ENCODE assay signal across 8 cellular contexts in the genomic region with DNA sequence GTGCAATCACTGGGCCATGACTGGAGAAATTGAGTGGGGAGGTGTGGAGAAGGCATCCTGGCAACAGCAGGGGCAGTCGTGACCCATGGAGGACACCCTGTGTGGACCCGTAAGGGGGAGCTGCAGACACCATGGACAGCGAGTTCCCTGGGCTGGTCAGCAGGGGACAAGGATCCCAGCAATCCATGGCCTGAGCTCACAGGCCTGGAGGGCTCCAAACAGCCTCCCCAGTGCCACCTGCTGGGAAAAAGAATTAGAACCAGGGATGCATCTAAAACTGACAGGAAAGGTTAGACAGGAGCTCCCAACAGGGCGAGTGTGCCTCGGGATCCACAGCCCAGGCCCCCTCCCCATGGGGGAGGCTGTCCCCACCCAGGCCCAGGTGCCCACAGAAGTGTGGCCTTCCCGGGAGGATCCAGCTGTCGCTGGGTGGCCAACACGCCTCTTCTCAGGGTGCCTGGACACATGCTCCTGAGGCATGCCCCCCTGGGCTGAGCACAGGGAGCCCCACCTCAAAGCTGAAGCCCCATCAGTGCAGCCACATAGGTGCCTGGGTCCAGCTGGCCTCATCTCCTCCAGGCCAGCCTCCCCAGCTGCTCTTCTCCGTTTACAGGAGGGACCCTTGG. TPM values are rescaled to one million over a fixed set of nuclear protein-coding genes. Genes with fewer than 3 reads are reported as not detected.
DNase-seq lines count a peak whose midpoint lies in the region; ATAC-seq, FAIRE-seq and TF ChIP-seq lines count a peak whose summit lies in the region.

No MANE protein-coding gene starts in this region.

- H3K36me3 ChIP-seq in OCI-LY3 (replicated peaks; ENCODE audit: low read depth, low read length), result no peaks in the 10 kb centered on the region

- no peak overlapping the region for H3K27ac ChIP-seq in CD4-positive, alpha-beta T cell (ENCODE audit: low read depth, low read length)
- H3K27ac ChIP-seq in OCI-LY3 (ENCODE audit: low read length), result no peak overlapping the region
- peak overlapping the region in 1 of 59 donors; percentile 16 for H3K27ac ChIP-seq in dorsolateral prefrontal cortex

- H3K4me2 ChIP-seq in OCI-LY3 (ENCODE audit: low read length), result no peak overlapping the region

- no peaks in the 10 kb centered on the region for H3K36me3 Mint-ChIP-seq in CD4-positive, alpha-beta T cell (ENCODE audit: low read depth)

- H3K4me3 Mint-ChIP-seq in CD4-positive, alpha-beta T cell, result no peak overlapping the region

- no peak for FAIRE-seq in H54 (lab: Jason Lieb, UNC)

- no peak for ATAC-seq in CD4-positive, alpha-beta T cell (ENCODE audit: poor library complexity)
- no peak for ATAC-seq in GM19397 (IDR thresholded peaks at IDR 0.05; ENCODE audit: unreplicated experiment)
- no peak for ATAC-seq in HG03139 (IDR thresholded peaks at IDR 0.05; ENCODE audit: unreplicated experiment)

- POLR2A ChIA-PET in CD4-positive, alpha-beta T cell (lab: Charles Lee), result interaction anchor here (1.2 to 1.6 kb wide), 2 partner anchors 275 to 326 kb away, joined by 3 read pairs; no protein-coding TSS in a partner anchor

- H3K27me3 Mint-ChIP-seq in CD4-positive, alpha-beta T cell, result peaks cover 7% of the 10 kb centered on the region

- H3K27ac Mint-ChIP-seq in CD4-positive, alpha-beta T cell, result no peak overlapping the region

- H3K9me3 ChIP-seq in CD4-positive, alpha-beta T cell (ENCODE audit: control insufficient read depth, low read length), result no peaks in the 10 kb centered on the region
- H3K9me3 ChIP-seq in OCI-LY3 (ENCODE audit: insufficient read depth, low read length), result no peaks in the 10 kb centered on the region

- H3K9ac ChIP-seq in OCI-LY3 (ENCODE audit: low read length), result no peak overlapping the region

- no peak overlapping the region for H2AFZ ChIP-seq in OCI-LY3 (ENCODE audit: low read depth, low read length)

- DNase-seq in CD4-positive, alpha-beta T cell, result peak in 1 of 10 experiments; percentile 13
- DNase-seq in H54 (ENCODE audit: insufficient read length, low spot score) (peak; percentile 79), dorsolateral prefrontal cortex (peak in 9 of 10 donors; percentile 41 to 83 (median 76)), medulla oblongata (ENCODE audit: extremely low spot score) (peak; percentile 90), T1000 (lab: John Stamatoyannopoulos, UW) (no peak)

- no peaks in the 10 kb centered on the region for H3K9me3 Mint-ChIP-seq in CD4-positive, alpha-beta T cell

- H3K27me3 ChIP-seq in CD4-positive, alpha-beta T cell (ENCODE audit: control insufficient read depth, insufficient read depth, low read length), result no peaks in the 10 kb centered on the region
- peaks cover 6% of the 10 kb centered on the region; the same call in 1 of the 2 replicates for H3K27me3 ChIP-seq in OCI-LY3 (ENCODE audit: low read depth, low read length)
- peaks cover 0 to 4% (median 0%) of the 10 kb centered on the region in 45 donors for H3K27me3 ChIP-seq in dorsolateral prefrontal cortex

- H4K20me1 ChIP-seq in OCI-LY3 (ENCODE audit: insufficient read depth, low read length), result no peaks in the 10 kb centered on the region

- no peaks in the 10 kb centered on the region for H3K4me1 Mint-ChIP-seq in CD4-positive, alpha-beta T cell (ENCODE audit: low read depth)

- CTCF ChIA-PET in CD4-positive, alpha-beta T cell (lab: Charles Lee), result interaction anchor here (0.7 to 1.1 kb wide), 3 partner anchors 20 to 92 kb away, joined by 3 read pairs; no protein-coding TSS in a partner anchor

- TF ChIP-seq CTCF in CD4-positive, alpha-beta T cell (IDR thresholded peaks at IDR 0.05), result peak; percentile 16
- TF ChIP-seq CTCF in OCI-LY3 (IDR thresholded peaks at IDR 0.05; ENCODE audit: low read depth, low read length), result peak; percentile 49
- peak in 55 of 56 donors; percentile 26 to 87 (median 74) for TF ChIP-seq CTCF in dorsolateral prefrontal cortex (IDR thresholded peaks at IDR 0.05 in 54 of 56, conservative IDR thresholded peaks at IDR 0.05 in 2 of 56; ENCODE audit: low read depth in 1 of 56, partially characterized antibody in 56 of 56)

- TF ChIP-seq POLR2A in H54 (IDR thresholded peaks at IDR 0.05; ENCODE audit: low read depth, low read length), result no peak

- no peaks in the 10 kb centered on the region for H3K4me1 ChIP-seq in OCI-LY3 (ENCODE audit: low read length)

- no peaks in the 10 kb centered on the region for H3K79me2 ChIP-seq in OCI-LY3 (ENCODE audit: low read length)

- intact Hi-C loops in CD4-positive, alpha-beta T cell (cut with DNase I, micrococcal nuclease), result loop anchor here (1.0 to 2.0 kb wide), 2 partner anchors 326 to 328 kb away; no protein-coding TSS in a partner anchor
- intact Hi-C loops in dorsolateral prefrontal cortex (cut with DNase I), result no loop called here

- H3K4me3 ChIP-seq in OCI-LY3 (ENCODE audit: low read length) (no peak overlapping the region), dorsolateral prefrontal cortex (no peak overlapping the region)

RNA-seq across cellular contexts. Expression of a gene that starts 20.5 kb away (rescaled TPM):
- not detected for total RNA-seq in CD4-positive, alpha-beta T cell
- 1,000 to 10,000 TPM in 108 of 120 experiments, 100 to 1,000 TPM in 12; 869 to 1,843 (median 1,153) TPM for total RNA-seq in dorsolateral prefrontal cortex

RNA-seq across cellular contexts. Expression of a gene that starts 28.1 kb away (rescaled TPM):
- not detected for total RNA-seq in CD4-positive, alpha-beta T cell
- total RNA-seq in dorsolateral prefrontal cortex, result under 1 TPM in 1 of 120 experiments, not detected in 119; 0.36 TPM

RNA-seq across cellular contexts. Expression of a gene that starts 55.4 kb away (rescaled TPM):
- not detected for total RNA-seq in CD4-positive, alpha-beta T cell
- total RNA-seq in dorsolateral prefrontal cortex, result under 1 TPM in 6 of 120 experiments, not detected in 114; 0.26 to 0.76 (median 0.30) TPM

Comparison
In these comparisons a context has a peak if more than half of its experiments do, and no peak if none do; other contexts are left out.
1. CTCF ChIP-seq: peak in every context shown above with its lines; median percentile 74 in dorsolateral prefrontal cortex; 49 in OCI-LY3; 16 in CD4-positive, alpha-beta T cell.
2. RNA of a gene that starts 20.5 kb away (total RNA-seq): 869 to 1,843 TPM in dorsolateral prefrontal cortex; not detected in CD4-positive, alpha-beta T cell; every median in the first group is over 100 times any median in the second.
3. intact Hi-C loops: an anchor here in CD4-positive, alpha-beta T cell (1.0 to 2.0 kb wide); none called in dorsolateral prefrontal cortex.